In genomic region chr5:179413711-179414458, GRCh38 we compare ENCODE assay signal across 9 cellular contexts.
"Had no signal": no experiment of that assay in that cellular context is flagged by ENCODE, and none has a peak within 500 bp of the region (broad histone marks: within the 10 kb centered on the region; RNA-seq: fewer than 3 reads in every experiment).

No MANE protein-coding gene starts in this region.

- H3K36me3 Mint-ChIP-seq: activated naive CD4-positive, alpha-beta T cell treated with anti-CD3 and anti-CD28 coated beads, Interleukin-2, amount 50 U/mL, for 24 hours; stimulated activated naive B cell treated with anti-CD40 and anti-IgM and Interleukin-4, amounts not matched to agents 10 μg/mL and 1 μg/mL and 100 μg/mL, for 72 hours had no signal

- DNase-seq: activated CD4-positive, alpha-beta T cell treated with anti-CD3 and anti-CD28 coated beads, Interleukin-2, amount 50 U/mL, for 48 hours; activated gamma-delta T cell; effector CD4-positive, alpha-beta T cell; esophagus squamous epithelium; mammary epithelial cell; spleen; stimulated activated naive B cell treated with anti-CD40 and anti-IgM and Interleukin-4, amounts not matched to agents 10 μg/mL and 1 μg/mL and 100 μg/mL, for 72 hours; WERI-Rb-1 had no signal

- H3K4me1 Mint-ChIP-seq: activated naive CD4-positive, alpha-beta T cell treated with anti-CD3 and anti-CD28 coated beads, Interleukin-2, amount 50 U/mL, for 24 hours; stimulated activated naive B cell treated with anti-CD40 and anti-IgM and Interleukin-4, amounts not matched to agents 10 μg/mL and 1 μg/mL and 100 μg/mL, for 72 hours had no signal

- ATAC-seq: stimulated activated naive B cell treated with anti-CD40 and anti-IgM and Interleukin-4, amounts not matched to agents 10 μg/mL and 1 μg/mL and 100 μg/mL, for 72 hours had no signal

- H3K27ac Mint-ChIP-seq: activated naive CD4-positive, alpha-beta T cell treated with anti-CD3 and anti-CD28 coated beads, Interleukin-2, amount 50 U/mL, for 24 hours had no signal

- H3K4me3 Mint-ChIP-seq: activated naive CD4-positive, alpha-beta T cell treated with anti-CD3 and anti-CD28 coated beads, Interleukin-2, amount 50 U/mL, for 24 hours; stimulated activated naive B cell treated with anti-CD40 and anti-IgM and Interleukin-4, amounts not matched to agents 10 μg/mL and 1 μg/mL and 100 μg/mL, for 72 hours had no signal

- H3K9me3 Mint-ChIP-seq: activated naive CD4-positive, alpha-beta T cell treated with anti-CD3 and anti-CD28 coated beads, Interleukin-2, amount 50 U/mL, for 24 hours; stimulated activated naive B cell treated with anti-CD40 and anti-IgM and Interleukin-4, amounts not matched to agents 10 μg/mL and 1 μg/mL and 100 μg/mL, for 72 hours had no signal
